12 cellular contexts compared by ENCODE assay signal in genomic region chr4:101306764-101307615, GRCh38. TPM values are rescaled to one million over a fixed set of nuclear protein-coding genes. Genes with fewer than 3 reads are reported as not detected.
DNase-seq lines count a peak whose midpoint lies in the region; ATAC-seq, FAIRE-seq and TF ChIP-seq lines count a peak whose summit lies in the region.
"Had no signal": no experiment of that assay in that cellular context is flagged by ENCODE, and none has a peak within 500 bp of the region (broad histone marks: within the 10 kb centered on the region; RNA-seq: fewer than 3 reads in every experiment).

No MANE protein-coding gene starts in this region.

- H3K4me1 ChIP-seq in CD4-positive, alpha-beta memory T cell (ENCODE audit: insufficient read depth, low read length), result peaks cover 45% of the 10 kb centered on the region

- H3K9me3 Mint-ChIP-seq in CD4-positive, alpha-beta memory T cell, result no peaks in the 10 kb centered on the region
- no peaks in the 10 kb centered on the region for H3K9me3 Mint-ChIP-seq in immature natural killer cell

- no peaks in the 10 kb centered on the region for H3K9me3 ChIP-seq in CD4-positive, alpha-beta memory T cell (ENCODE audit: control insufficient read depth in 1 of 2, low read length in 2 of 2)
- H3K9me3 ChIP-seq: SK-N-SH had no signal

- peaks cover 35 to 72% (median 46%) of the 10 kb centered on the region in 4 donors for H3K4me1 Mint-ChIP-seq in CD4-positive, alpha-beta memory T cell
- H3K4me1 Mint-ChIP-seq in immature natural killer cell, result peaks cover 56 to 100% of the 10 kb centered on the region in 2 donors

- no peaks in the 10 kb centered on the region for H3K27me3 Mint-ChIP-seq in CD4-positive, alpha-beta memory T cell
- H3K27me3 Mint-ChIP-seq in immature natural killer cell (ENCODE audit: low read depth in 3 of 3), result peaks cover 0 to 2% (median 1%) of the 10 kb centered on the region in 3 donors

- no peak for TF ChIP-seq CTCF in D721Med (IDR thresholded peaks at IDR 0.05; ENCODE audit: insufficient read depth, missing control alignments)
- no peak for TF ChIP-seq CTCF in lower leg skin (IDR thresholded peaks at IDR 0.05)

- H3K4me3 Mint-ChIP-seq in CD4-positive, alpha-beta memory T cell, result peak overlapping the region in 6 of 8 donors; percentile 47 to 76 (median 68)
- H3K4me3 Mint-ChIP-seq in immature natural killer cell, result peak overlapping the region; percentile 51 to 81 (median 75)

- peaks cover 0 to 2% of the 10 kb centered on the region in 2 donors for H3K36me3 Mint-ChIP-seq in CD4-positive, alpha-beta memory T cell
- H3K36me3 Mint-ChIP-seq in immature natural killer cell, result no peaks in the 10 kb centered on the region

- POLR2A ChIA-PET in CD4-positive, alpha-beta memory T cell (lab: Charles Lee; ENCODE audit: partially characterized antibody), result interaction anchor here (1.0 to 1.1 kb wide), 2 partner anchors 21 to 287 kb away, joined by 3 read pairs; no protein-coding TSS in a partner anchor

- TF ChIP-seq POLR2A in lower leg skin (IDR thresholded peaks at IDR 0.05), result no peak

- FAIRE-seq in D721Med (lab: Jason Lieb, UNC), result no peak

- peak overlapping the region in 2 of 7 donors; percentile 11 to 82 for H3K27ac Mint-ChIP-seq in CD4-positive, alpha-beta memory T cell
- H3K27ac Mint-ChIP-seq in immature natural killer cell, result peak overlapping the region; percentile 17 to 89 (median 76)

- CTCF ChIA-PET in CD4-positive, alpha-beta memory T cell (lab: Charles Lee; ENCODE audit: partially characterized antibody), result interaction anchor here (0.7 to 1.8 kb wide), 4 partner anchors 20 to 423 kb away, joined by 3 to 6 read pairs (median 4); no protein-coding TSS in a partner anchor

- WGBS in lower leg skin, 2 donors, result 63 to 66% methylated on average over 4 of the region's 4 CpGs

- intact Hi-C loops in CD4-positive, alpha-beta memory T cell (cut with micrococcal nuclease), result no loop called here
- intact Hi-C loops in lower leg skin (cut with DNase I; ENCODE audit: low total_unique reads), result no loop called here

- no peak for DNase-seq in CD4-positive, alpha-beta memory T cell
- no peak for DNase-seq in immature natural killer cell
- no peak for DNase-seq in NCI-H1417 (lab: John Stamatoyannopoulos, UW)
- DNase-seq in stimulated activated CD4-positive, alpha-beta T cell treated with anti-CD3 and anti-CD28 coated beads, Interleukin-1b, Interleukin-23, amount 100 ng/mL, for 48 hours, result no peak
- DNase-seq in D721Med (ENCODE audit: insufficient read length, low spot score), result no peak
- DNase-seq in lower leg skin (ENCODE audit: low spot score in 2 of 2), result no peak
- DNase-seq: COR-L47; NCI-H2171; SK-N-SH; stimulated activated naive CD4-positive, alpha-beta T cell had no signal

- ATAC-seq in GM19395 (IDR thresholded peaks at IDR 0.05; ENCODE audit: unreplicated experiment) (peak; percentile 29), HG03442 (IDR thresholded peaks at IDR 0.05; ENCODE audit: unreplicated experiment) (peak; percentile 14)

- no peaks in the 10 kb centered on the region for H3K36me3 ChIP-seq in CD4-positive, alpha-beta memory T cell (ENCODE audit: insufficient read depth, low read length)

- no peaks in the 10 kb centered on the region for H3K27me3 ChIP-seq in CD4-positive, alpha-beta memory T cell (ENCODE audit: insufficient read depth, low read length)

- no peak overlapping the region for H3K27ac ChIP-seq in CD4-positive, alpha-beta memory T cell (ENCODE audit: low read depth, low read length)

- H3K4me3 ChIP-seq in CD4-positive, alpha-beta memory T cell (ENCODE audit: low read length in 2 of 2), result no peak overlapping the region
- no peak overlapping the region for H3K4me3 ChIP-seq in lower leg skin (ENCODE audit: low read depth, poor library complexity, severe bottlenecking)

RNA-seq across cellular contexts. Expression of gene PPP3CA, which starts 40.3 kb away (rescaled TPM):
- total RNA-seq in CD4-positive, alpha-beta memory T cell, result 10 to 100 TPM; 38.3 to 41.8 TPM
- polyA plus RNA-seq in CD4-positive, alpha-beta memory T cell, result 1 to 10 TPM; 5.0 to 7.4 TPM
- polyA plus RNA-seq in immature natural killer cell, result 10 to 100 TPM in 2 of 3 donors, 1 to 10 TPM in 1; 9.4 to 13.6 (median 10.8) TPM
- 10 to 100 TPM; 38.5 to 46.7 (median 40.6) TPM for total RNA-seq in lower leg skin
